ENCODE assay signal across 8 cellular contexts in the genomic region with DNA sequence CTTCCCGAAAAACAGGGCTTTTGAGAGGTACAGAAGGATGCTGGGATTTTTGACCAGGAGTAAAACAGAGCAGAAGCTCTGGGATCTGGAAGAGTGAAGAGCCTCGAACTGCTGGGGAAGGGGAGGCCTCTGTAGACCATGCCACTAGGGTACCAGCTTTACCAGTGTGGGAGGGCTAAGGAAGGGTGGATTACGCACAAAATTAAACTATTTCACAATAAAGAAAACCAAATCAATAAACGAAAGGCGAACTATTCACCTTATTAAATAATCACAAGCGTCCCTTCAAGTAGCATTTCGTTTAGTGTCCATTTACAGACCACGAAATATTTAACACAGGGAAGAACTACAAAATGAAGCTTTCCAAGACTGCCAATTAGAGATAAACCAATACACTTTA. TPM values are rescaled to one million over a fixed set of nuclear protein-coding genes. Genes with fewer than 3 reads are reported as not detected.
DNase-seq lines count a peak whose midpoint lies in the region; ATAC-seq and TF ChIP-seq lines count a peak whose summit lies in the region.

No MANE protein-coding gene starts in this region.

- DNase-seq in Calu3 (no peak), Panc1 (ENCODE audit: low read depth, low spot score) (no peak), epithelial cell of esophagus (ENCODE audit: low read depth) (no peak), ovary (no peak), globus pallidus (ENCODE audit: low spot score) (no peak), midbrain (lab: John Stamatoyannopoulos, UW) (no peak)
- DNase-seq in stimulated activated CD4-positive, alpha-beta T cell treated with anti-CD3 and anti-CD28 coated beads, Interleukin-2, amount 100 ng/mL, for 24 hours, result no peak
- DNase-seq in stimulated activated CD4-positive, alpha-beta T cell treated with anti-CD3 and anti-CD28 coated beads, Interleukin-1b, Interleukin-23, amount 100 ng/mL, for 48 hours, result no peak

- H3K27ac Mint-ChIP-seq in Calu3 (ENCODE audit: unreplicated experiment), result peak overlapping the region; percentile 86

- H3K9me3 Mint-ChIP-seq in Calu3 (ENCODE audit: low read depth, unreplicated experiment), result no peaks in the 10 kb centered on the region

- H3K4me1 ChIP-seq in Panc1 (ENCODE audit: control insufficient read depth, insufficient read depth, low read length) (peaks cover 14% of the 10 kb centered on the region), ovary (ENCODE audit: insufficient read depth) (no peaks in the 10 kb centered on the region)

- no peaks in the 10 kb centered on the region for H3K27me3 ChIP-seq in Panc1 (ENCODE audit: control insufficient read depth, insufficient read depth, low read length)
- H3K27me3 ChIP-seq in ovary, result no peaks in the 10 kb centered on the region

- no peak for TF ChIP-seq POLR2A in ovary (IDR thresholded peaks at IDR 0.05)

- TF ChIP-seq EP300 in ovary (IDR thresholded peaks at IDR 0.05), result no peak

- intact Hi-C loops in Calu3 (cut with micrococcal nuclease; ENCODE audit: unreplicated experiment) (loop anchor here (1.0 kb wide), 1 partner anchor 34 kb away; no protein-coding TSS in a partner anchor), Panc1 (cut with micrococcal nuclease; ENCODE audit: unreplicated experiment) (no loop called here), ovary (cut with DNase I) (no loop called here)

- ATAC-seq in Panc1, result no peak

- POLR2A ChIA-PET in Panc1 (lab: Charles Lee), result interaction anchor here (0.6 to 0.8 kb wide), 2 partner anchors 8 to 98 kb away, joined by 4 read pairs; no protein-coding TSS in a partner anchor

- CTCF ChIA-PET in Calu3 (lab: Charles Lee), result no interaction called here
- CTCF ChIA-PET in Panc1 (lab: Charles Lee), result interaction anchor here (0.6 kb wide), 1 partner anchor 166 kb away, joined by 3 read pairs; no protein-coding TSS in a partner anchor

- H3K9me3 ChIP-seq in Panc1 (ENCODE audit: control insufficient read depth, insufficient read depth, low read depth, low read length) (no peaks in the 10 kb centered on the region), ovary (no peaks in the 10 kb centered on the region)

- H3K4me3 Mint-ChIP-seq in Calu3 (ENCODE audit: low read depth, unreplicated experiment), result peak overlapping the region; percentile 89

- TF ChIP-seq CTCF in Calu3 (IDR thresholded peaks at IDR 0.05; ENCODE audit: unreplicated experiment) (no peak), Panc1 (IDR thresholded peaks at IDR 0.05) (no peak), epithelial cell of esophagus (IDR thresholded peaks at IDR 0.05; ENCODE audit: insufficient read depth, low read depth, low read length, missing control alignments) (no peak), ovary (IDR thresholded peaks at IDR 0.05) (no peak)

- H3K4me3 ChIP-seq in Panc1 (ENCODE audit: low read depth in 2 of 2, low read length in 2 of 2), result peak overlapping the region; percentile 69 to 70
- peak overlapping the region; percentile 77 for H3K4me3 ChIP-seq in epithelial cell of esophagus (ENCODE audit: low read length)
- H3K4me3 ChIP-seq in ovary, result peak overlapping the region; percentile 91

- H3K4me1 Mint-ChIP-seq in Calu3 (ENCODE audit: low read depth, unreplicated experiment), result peaks cover 17% of the 10 kb centered on the region

- in situ Hi-C loops in Panc1 (cut with HindIII; ENCODE audit: low pct_unique_long_range_greater_than_20kb, low sequenced_read_pairs), result no loop called here

- peaks cover 22% of the 10 kb centered on the region for H3K36me3 Mint-ChIP-seq in Calu3 (ENCODE audit: insufficient read depth, unreplicated experiment)

- H3K36me3 ChIP-seq in Panc1 (ENCODE audit: control insufficient read depth, insufficient read depth, low read length), result no peaks in the 10 kb centered on the region
- H3K36me3 ChIP-seq in ovary, result no peaks in the 10 kb centered on the region

- 11 to 16% (median 16%) methylated on average over 8 of the region's 8 CpGs for WGBS in ovary, 3 donors

- H3K27me3 Mint-ChIP-seq in Calu3 (ENCODE audit: unreplicated experiment), result no peaks in the 10 kb centered on the region

- H3K27ac ChIP-seq in Panc1 (ENCODE audit: low read length), result peak overlapping the region; percentile 92
- peak overlapping the region; percentile 95 to 96 for H3K27ac ChIP-seq in ovary

- BruUV-seq in Calu3 (replicated peaks; lab: Mats Ljungman, UMichigan), result TSS peak; percentile 65
- BruUV-seq in Panc1 (replicated peaks; lab: Mats Ljungman, UMichigan), result TSS peak; percentile 86

RNA-seq across cellular contexts. Expression of gene CZIB, which starts 0.7 kb away (rescaled TPM):
- total RNA-seq in Calu3 (2022), result 31.3 and 34.1 TPM in 2 replicates
- total RNA-seq in Panc1 (2021; ENCODE audit: unreplicated experiment), result 57.2 TPM
- polyA plus RNA-seq in Panc1 (2012; ENCODE audit: insufficient read length), result 53.2 TPM
- total RNA-seq in ovary, result 10 to 100 TPM; 48.4 to 81.4 (median 67.3) TPM
- polyA plus RNA-seq in ovary, result 100 to 1,000 TPM in 1 of 2 donors, 10 to 100 TPM in 1; 97.2 to 108 TPM

RNA-seq across cellular contexts. Expression of gene MAGOH, which starts 18.6 kb away (rescaled TPM):
- total RNA-seq in Calu3 (2022) (61.9 and 70.2 TPM in 2 replicates), Panc1 (2021; ENCODE audit: unreplicated experiment) (63.8 TPM), ovary (10 to 100 TPM; 25.4 to 43.3 (median 35.3) TPM)
- 66.0 TPM for polyA plus RNA-seq in Panc1 (2012; ENCODE audit: insufficient read length)
- polyA plus RNA-seq in ovary, result 10 to 100 TPM; 71.9 to 73.2 TPM

RNA-seq across cellular contexts. Expression of gene CPT2, which starts 23.1 kb away (rescaled TPM):
- 18.5 and 23.5 TPM in 2 replicates for total RNA-seq in Calu3 (2022)
- total RNA-seq in Panc1 (2021; ENCODE audit: unreplicated experiment), result 18.9 TPM
- polyA plus RNA-seq in Panc1 (2012; ENCODE audit: insufficient read length), result 18.8 TPM
- 10 to 100 TPM in 5 of 7 donors, 1 to 10 TPM in 2; 6.7 to 15.3 (median 12.1) TPM for total RNA-seq in ovary
- polyA plus RNA-seq in ovary, result 10 to 100 TPM; 12.0 to 32.1 TPM
